22 cellular contexts compared by ENCODE assay signal in genomic region chr14:23149745-23150144, GRCh38. TPM values are rescaled to one million over a fixed set of nuclear protein-coding genes. Genes with fewer than 3 reads are reported as not detected.
"Had no signal": no experiment of that assay in that cellular context is flagged by ENCODE, and none has a peak within 500 bp of the region (broad histone marks: within the 10 kb centered on the region; RNA-seq: fewer than 3 reads in every experiment).

No MANE protein-coding gene starts in this region.

- H3K27ac ChIP-seq: body of pancreas, colonic mucosa, left lung, right lobe of liver, SJSA1, spleen had no signal

- H3K36me3 ChIP-seq: colonic mucosa, left lung, right lobe of liver, SJSA1, spleen had no signal

- H3K4me1 Mint-ChIP-seq: activated B cell treated with CpG ODN at 0.5 μM for 24 hours; activated CD8-positive, alpha-beta memory T cell treated with anti-CD3 and anti-CD28 coated beads, Interleukin-2, amount 10 ng/mL, durations not matched to agents 7 days and 5 days; activated T-helper 17 cell treated with anti-CD3 and anti-CD28 coated beads, Interleukin-2, amount 50 U/mL, for 72 hours; central memory CD8-positive, alpha-beta T cell had no signal

- H3K4me3 ChIP-seq: body of pancreas, colonic mucosa, left lung, right lobe of liver, SJSA1, spleen had no signal

- H3K27me3 Mint-ChIP-seq: stimulated activated memory B cell treated with anti-CD40 and anti-IgM and Interleukin-4, amounts not matched to agents 10 μg/mL and 1 μg/mL and 100 μg/mL, for 72 hours had no signal

- H3K4me3 Mint-ChIP-seq: activated B cell treated with CpG ODN at 0.5 μM for 24 hours; activated CD4-positive, alpha-beta memory T cell treated with anti-CD3 and anti-CD28 coated beads, Interleukin-2, amount 10 ng/mL, durations not matched to agents 7 days and 5 days; activated CD8-positive, alpha-beta memory T cell treated with anti-CD3 and anti-CD28 coated beads, Interleukin-2, amount 10 ng/mL, durations not matched to agents 7 days and 5 days; activated naive CD8-positive, alpha-beta T cell treated with anti-CD3 and anti-CD28 coated beads, Interleukin-2, amount 10 ng/mL, durations not matched to agents 7 days and 5 days; activated T-helper 17 cell treated with anti-CD3 and anti-CD28 coated beads, Interleukin-2, amount 50 U/mL, for 72 hours; central memory CD8-positive, alpha-beta T cell; neural crest cell; stimulated activated memory B cell treated with anti-CD40 and anti-IgM and Interleukin-4, amounts not matched to agents 10 μg/mL and 1 μg/mL and 100 μg/mL, for 72 hours; T-helper 2 cell treated with Interferon-gamma antibody and Interleukin-4, amounts not matched to agents 5 μg/mL and 100 μg/mL, for 36 hours had no signal

- H3K27ac Mint-ChIP-seq: activated B cell treated with CpG ODN at 0.5 μM for 24 hours; activated CD4-positive, alpha-beta memory T cell treated with anti-CD3 and anti-CD28 coated beads, Interleukin-2, amount 10 ng/mL, durations not matched to agents 7 days and 5 days; activated CD8-positive, alpha-beta memory T cell treated with anti-CD3 and anti-CD28 coated beads, Interleukin-2, amount 10 ng/mL, durations not matched to agents 7 days and 5 days; activated naive CD8-positive, alpha-beta T cell treated with anti-CD3 and anti-CD28 coated beads, Interleukin-2, amount 10 ng/mL, durations not matched to agents 7 days and 5 days; activated T-helper 17 cell treated with anti-CD3 and anti-CD28 coated beads, Interleukin-2, amount 50 U/mL, for 72 hours; stimulated activated memory B cell treated with anti-CD40 and anti-IgM and Interleukin-4, amounts not matched to agents 10 μg/mL and 1 μg/mL and 100 μg/mL, for 72 hours; T-helper 2 cell treated with Interferon-gamma antibody and Interleukin-4, amounts not matched to agents 5 μg/mL and 100 μg/mL, for 36 hours had no signal

- H3K4me1 ChIP-seq: right lobe of liver, SJSA1 had no signal

- ATAC-seq: activated CD8-positive, alpha-beta memory T cell treated with anti-CD3 and anti-CD28 coated beads, Interleukin-2, amount 10 ng/mL, durations not matched to agents 7 days and 5 days; activated T-helper 17 cell treated with anti-CD3 and anti-CD28 coated beads, Interleukin-2, amount 50 U/mL, for 72 hours; body of pancreas; left lung; right lobe of liver; stimulated activated memory B cell treated with anti-CD40 and anti-IgM and Interleukin-4, amounts not matched to agents 10 μg/mL and 1 μg/mL and 100 μg/mL, for 72 hours had no signal

- H3K27me3 ChIP-seq: body of pancreas, colonic mucosa, left lung, right lobe of liver, SJSA1, spleen had no signal

- H3K36me3 Mint-ChIP-seq: activated CD8-positive, alpha-beta memory T cell treated with anti-CD3 and anti-CD28 coated beads, Interleukin-2, amount 10 ng/mL, durations not matched to agents 7 days and 5 days; activated naive CD8-positive, alpha-beta T cell treated with anti-CD3 and anti-CD28 coated beads, Interleukin-2, amount 10 ng/mL, durations not matched to agents 7 days and 5 days; stimulated activated memory B cell treated with anti-CD40 and anti-IgM and Interleukin-4, amounts not matched to agents 10 μg/mL and 1 μg/mL and 100 μg/mL, for 72 hours had no signal

- H3K9me3 Mint-ChIP-seq: activated B cell treated with CpG ODN at 0.5 μM for 24 hours; activated CD4-positive, alpha-beta memory T cell treated with anti-CD3 and anti-CD28 coated beads, Interleukin-2, amount 10 ng/mL, durations not matched to agents 7 days and 5 days; activated naive CD8-positive, alpha-beta T cell treated with anti-CD3 and anti-CD28 coated beads, Interleukin-2, amount 10 ng/mL, durations not matched to agents 7 days and 5 days; activated T-helper 17 cell treated with anti-CD3 and anti-CD28 coated beads, Interleukin-2, amount 50 U/mL, for 72 hours; central memory CD8-positive, alpha-beta T cell; T-helper 2 cell treated with Interferon-gamma antibody and Interleukin-4, amounts not matched to agents 5 μg/mL and 100 μg/mL, for 36 hours had no signal

- DNase-seq: activated B cell treated with CpG ODN at 0.5 μM for 24 hours; activated CD4-positive, alpha-beta memory T cell treated with anti-CD3 and anti-CD28 coated beads, Interleukin-2, amount 10 ng/mL, durations not matched to agents 7 days and 5 days; activated CD4-positive, alpha-beta T cell treated with anti-CD3 and anti-CD28 coated beads for 4 hours; activated CD8-positive, alpha-beta memory T cell treated with anti-CD3 and anti-CD28 coated beads, Interleukin-2, amount 10 ng/mL, durations not matched to agents 7 days and 5 days; activated naive CD4-positive, alpha-beta T cell treated with Interleukin-2 at 50 U/mL for 16 hours; activated naive CD8-positive, alpha-beta T cell treated with anti-CD3 and anti-CD28 coated beads, Interleukin-2, amount 10 ng/mL, durations not matched to agents 7 days and 5 days; body of pancreas; colonic mucosa; foreskin fibroblast; left lung; mammary epithelial cell; right lobe of liver; spleen; stimulated activated CD4-positive, alpha-beta T cell treated with anti-CD3 and anti-CD28 coated beads, Interleukin-4, amount 100 ng/mL, for 4 hours had no signal

- H3K9me3 ChIP-seq: body of pancreas, colonic mucosa, left lung, right lobe of liver, SJSA1, spleen had no signal

RNA-seq across cellular contexts. Expression of gene CEBPE, which starts 30.7 kb away (rescaled TPM):
- total RNA-seq: activated T-helper 17 cell treated with anti-CD3 and anti-CD28 coated beads, Interleukin-2, amount 50 U/mL, for 72 hours; body of pancreas; colonic mucosa; kidney epithelial cell; mammary epithelial cell; neural crest cell; pulmonary artery endothelial cell; SJSA1 had no signal

RNA-seq across cellular contexts. Expression of gene CIROP, which starts 45.0 kb away (rescaled TPM):
- total RNA-seq: activated B cell treated with CpG ODN at 0.5 μM for 24 hours; activated CD4-positive, alpha-beta memory T cell treated with anti-CD3 and anti-CD28 coated beads, Interleukin-2, amount 10 ng/mL, durations not matched to agents 7 days and 5 days; activated CD8-positive, alpha-beta memory T cell treated with anti-CD3 and anti-CD28 coated beads, Interleukin-2, amount 10 ng/mL, durations not matched to agents 7 days and 5 days; activated naive CD8-positive, alpha-beta T cell treated with anti-CD3 and anti-CD28 coated beads, Interleukin-2, amount 10 ng/mL, durations not matched to agents 7 days and 5 days; activated T-helper 17 cell treated with anti-CD3 and anti-CD28 coated beads, Interleukin-2, amount 50 U/mL, for 72 hours; body of pancreas; colonic mucosa; kidney epithelial cell; left lung; mammary epithelial cell; neural crest cell; pulmonary artery endothelial cell; right lobe of liver; SJSA1; spleen had no signal
